10 cellular contexts compared by ENCODE assay signal in the genomic region with DNA sequence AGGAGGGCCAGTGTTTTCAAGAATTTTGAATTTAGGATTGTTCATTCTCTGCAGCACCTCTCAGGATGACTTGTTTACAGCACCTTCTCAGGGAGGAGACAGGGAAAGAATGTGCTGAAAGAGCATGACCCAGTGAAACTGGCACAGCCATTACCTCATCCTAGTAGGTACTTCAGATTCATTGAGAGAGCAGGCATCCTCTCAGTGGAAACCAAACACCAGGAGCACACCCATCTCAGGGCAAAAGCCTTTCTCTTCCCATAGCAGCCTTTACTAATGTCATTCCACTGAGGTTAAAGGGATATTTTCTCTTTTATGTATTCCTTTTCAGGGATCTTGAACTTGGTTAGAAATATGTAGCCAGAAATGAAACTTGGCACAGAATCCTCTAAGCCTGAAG. TPM values are rescaled to one million over a fixed set of nuclear protein-coding genes. Genes with fewer than 3 reads are reported as not detected.
A peak's percentile ranks its signal among the peaks of the same experiment; 100 is the strongest.
DNase-seq lines count a peak whose midpoint lies in the region; ATAC-seq, FAIRE-seq and TF ChIP-seq lines count a peak whose summit lies in the region.
"Had no signal": no experiment of that assay in that cellular context is flagged by ENCODE, and none has a peak within 500 bp of the region (broad histone marks: within the 10 kb centered on the region; RNA-seq: fewer than 3 reads in every experiment).

No MANE protein-coding gene starts in this region.

- no peaks in the 10 kb centered on the region for H3K9me3 ChIP-seq in A549
- H3K9me3 ChIP-seq: left ventricle myocardium inferior had no signal

- TF ChIP-seq EP300 in A549 (IDR thresholded peaks at IDR 0.05): no peak

- no peak for TF ChIP-seq POLR2A in A549 (IDR thresholded peaks at IDR 0.05; ENCODE audit: low read length)

- POLR2A ChIA-PET in A549 (lab: Yijun Ruan, JAX): no interaction called here
- POLR2A ChIA-PET in RWPE1 (lab: Yijun Ruan, JAX; ENCODE audit: low non-redundant PET): no interaction called here

- H3K27ac ChIP-seq in A549: peak overlapping the region in 1 of 2 experiments; percentile 16; a peak in 1 of 6 replicates
- no peak overlapping the region for H3K27ac ChIP-seq in RWPE1
- H3K27ac ChIP-seq: left ventricle myocardium inferior had no signal

- CTCF ChIA-PET in A549 (lab: Yijun Ruan, JAX) (interaction anchor here (0.6 to 3.9 kb wide), 7 partner anchors 25 to 131 kb away, joined by 3 to 67 read pairs (median 3); no protein-coding TSS in a partner anchor), RWPE1 (lab: Yijun Ruan, JAX) (interaction anchor here (1.1 kb wide), 1 partner anchor 123 kb away, joined by 3 read pairs; no protein-coding TSS in a partner anchor)

- H3K4me2 ChIP-seq in A549: peak overlapping the region; percentile 87; the same call in 2 of the 3 replicates

- DNase-seq in A549 (ENCODE audit: low read depth in 1 of 2, low spot score in 1 of 2): peak in 1 of 2 experiments; percentile 56
- peak; percentile 45 for DNase-seq in NCI-H146 (lab: John Stamatoyannopoulos, UW)
- peak; percentile 8 for DNase-seq in RWPE1 (ENCODE audit: low spot score)
- DNase-seq in glomerular visceral epithelial cell (ENCODE audit: extremely low spot score): peak; percentile 38
- DNase-seq in posterior cingulate gyrus: no peak
- DNase-seq in T-helper 1 cell: no peak
- DNase-seq: activated CD4-positive, CD25-positive, alpha-beta regulatory T cell; left ventricle myocardium inferior had no signal

- no peak for FAIRE-seq in A549 (lab: Jason Lieb, UNC)

- intact Hi-C loops in posterior cingulate gyrus (cut with DNase I): loop anchor here (10.0 kb wide), 1 partner anchor 348 kb away; a partner anchor contains a TSS

- no peak overlapping the region for H3K4me3 ChIP-seq in A549
- H3K4me3 ChIP-seq: left ventricle myocardium inferior had no signal

- ATAC-seq in A549: no peak
- no peak for ATAC-seq in HG03378 (IDR thresholded peaks at IDR 0.05; ENCODE audit: unreplicated experiment)
- no peak for ATAC-seq in GM18519 (IDR thresholded peaks at IDR 0.05; ENCODE audit: low FRiP score, unreplicated experiment)

- peaks cover 21% of the 10 kb centered on the region; the same call in 2 of the 3 replicates for H3K4me1 ChIP-seq in A549

- TF ChIP-seq CTCF in A549 (IDR thresholded peaks at IDR 0.05): no peak
- TF ChIP-seq CTCF in RWPE1 (conservative IDR thresholded peaks at IDR 0.05; ENCODE audit: low read depth): no peak

- TF ChIP-seq RAD21 in A549 (conservative IDR thresholded peaks at IDR 0.05 in 1 of 2, IDR thresholded peaks at IDR 0.05 in 1 of 2): no peak

TF ChIP-seq in A549, 52 proteins besides CTCF, POLR2A, EP300 and RAD21:
- TF ChIP-seq, protein P1, sequence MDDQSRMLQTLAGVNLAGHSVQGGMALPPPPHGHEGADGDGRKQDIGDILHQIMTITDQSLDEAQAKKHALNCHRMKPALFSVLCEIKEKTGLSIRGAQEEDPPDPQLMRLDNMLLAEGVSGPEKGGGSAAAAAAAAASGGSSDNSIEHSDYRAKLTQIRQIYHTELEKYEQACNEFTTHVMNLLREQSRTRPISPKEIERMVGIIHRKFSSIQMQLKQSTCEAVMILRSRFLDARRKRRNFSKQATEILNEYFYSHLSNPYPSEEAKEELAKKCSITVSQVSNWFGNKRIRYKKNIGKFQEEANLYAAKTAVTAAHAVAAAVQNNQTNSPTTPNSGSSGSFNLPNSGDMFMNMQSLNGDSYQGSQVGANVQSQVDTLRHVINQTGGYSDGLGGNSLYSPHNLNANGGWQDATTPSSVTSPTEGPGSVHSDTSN (IDR thresholded peaks at IDR 0.05): no peak
- TF ChIP-seq NPAS2 (CRISPR knock-in tag; IDR thresholded peaks at IDR 0.05; ENCODE audit: borderline replicate concordance): no peak
- TF ChIP-seq CBX2 (IDR thresholded peaks at IDR 0.05; ENCODE audit: borderline replicate concordance, low read depth): no peak
- TF ChIP-seq, protein P2, sequence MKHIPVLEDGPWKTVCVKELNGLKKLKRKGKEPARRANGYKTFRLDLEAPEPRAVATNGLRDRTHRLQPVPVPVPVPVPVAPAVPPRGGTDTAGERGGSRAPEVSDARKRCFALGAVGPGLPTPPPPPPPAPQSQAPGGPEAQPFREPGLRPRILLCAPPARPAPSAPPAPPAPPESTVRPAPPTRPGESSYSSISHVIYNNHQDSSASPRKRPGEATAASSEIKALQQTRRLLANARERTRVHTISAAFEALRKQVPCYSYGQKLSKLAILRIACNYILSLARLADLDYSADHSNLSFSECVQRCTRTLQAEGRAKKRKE (CRISPR knock-in tag; IDR thresholded peaks at IDR 0.05; ENCODE audit: low read depth): no peak
- TF ChIP-seq, protein P3, sequence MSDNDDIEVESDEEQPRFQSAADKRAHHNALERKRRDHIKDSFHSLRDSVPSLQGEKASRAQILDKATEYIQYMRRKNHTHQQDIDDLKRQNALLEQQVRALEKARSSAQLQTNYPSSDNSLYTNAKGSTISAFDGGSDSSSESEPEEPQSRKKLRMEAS (IDR thresholded peaks at IDR 0.05): no peak
- TF ChIP-seq JUN (IDR thresholded peaks at IDR 0.05): no peak
- no peak for TF ChIP-seq CHD2 (IDR thresholded peaks at IDR 0.05; ENCODE audit: low read length, partially characterized antibody)
- no peak for TF ChIP-seq MAZ (IDR thresholded peaks at IDR 0.05; ENCODE audit: borderline replicate concordance, low read depth, low read length)
- peak; percentile 46; the same call in 1 of the 2 replicates for TF ChIP-seq NFE2L2 (conservative IDR thresholded peaks at IDR 0.05; ENCODE audit: low read length)
- no peak for TF ChIP-seq RCOR1 (IDR thresholded peaks at IDR 0.05; ENCODE audit: low read depth, low read length)
- TF ChIP-seq, protein P4, sequence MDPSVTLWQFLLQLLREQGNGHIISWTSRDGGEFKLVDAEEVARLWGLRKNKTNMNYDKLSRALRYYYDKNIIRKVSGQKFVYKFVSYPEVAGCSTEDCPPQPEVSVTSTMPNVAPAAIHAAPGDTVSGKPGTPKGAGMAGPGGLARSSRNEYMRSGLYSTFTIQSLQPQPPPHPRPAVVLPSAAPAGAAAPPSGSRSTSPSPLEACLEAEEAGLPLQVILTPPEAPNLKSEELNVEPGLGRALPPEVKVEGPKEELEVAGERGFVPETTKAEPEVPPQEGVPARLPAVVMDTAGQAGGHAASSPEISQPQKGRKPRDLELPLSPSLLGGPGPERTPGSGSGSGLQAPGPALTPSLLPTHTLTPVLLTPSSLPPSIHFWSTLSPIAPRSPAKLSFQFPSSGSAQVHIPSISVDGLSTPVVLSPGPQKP (IDR thresholded peaks at IDR 0.05; ENCODE audit: low read depth, low read length): no peak
- TF ChIP-seq ZC3H11A (IDR thresholded peaks at IDR 0.05): no peak
- peak; percentile 13 for TF ChIP-seq MAFK (IDR thresholded peaks at IDR 0.05; ENCODE audit: partially characterized antibody)
- TF ChIP-seq, protein P5, sequence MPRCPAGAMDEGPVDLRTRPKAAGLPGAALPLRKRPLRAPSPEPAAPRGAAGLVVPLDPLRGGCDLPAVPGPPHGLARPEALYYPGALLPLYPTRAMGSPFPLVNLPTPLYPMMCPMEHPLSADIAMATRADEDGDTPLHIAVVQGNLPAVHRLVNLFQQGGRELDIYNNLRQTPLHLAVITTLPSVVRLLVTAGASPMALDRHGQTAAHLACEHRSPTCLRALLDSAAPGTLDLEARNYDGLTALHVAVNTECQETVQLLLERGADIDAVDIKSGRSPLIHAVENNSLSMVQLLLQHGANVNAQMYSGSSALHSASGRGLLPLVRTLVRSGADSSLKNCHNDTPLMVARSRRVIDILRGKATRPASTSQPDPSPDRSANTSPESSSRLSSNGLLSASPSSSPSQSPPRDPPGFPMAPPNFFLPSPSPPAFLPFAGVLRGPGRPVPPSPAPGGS (IDR thresholded peaks at IDR 0.05): no peak
- no peak for TF ChIP-seq RNF2 (IDR thresholded peaks at IDR 0.05; ENCODE audit: borderline replicate concordance, low read depth)
- no peak for TF ChIP-seq FOSL2 (IDR thresholded peaks at IDR 0.05)
- no peak for TF ChIP-seq FOSL2 (CRISPR knock-in tag; IDR thresholded peaks at IDR 0.05)

RNA-seq across cellular contexts. Expression of a gene that starts 2.6 kb away (rescaled TPM):
- polyA plus RNA-seq in A549 (2011; rRNA removed) (1.8 and 2.2 TPM in 2 replicates), A549 (2017; fragmentation: RNase III; extraction: RNeasy Plus Mini Kit Qiagen cat#74134 plus additional on column Dnase treatment) (0.43 to 0.53 TPM (median 0.50 TPM) in 3 replicates)
- 0.30 and 0.43 TPM in 2 replicates for polyA plus RNA-seq in A549 (2012; cell fraction: cytosol; rRNA removed)
- 0.60 and 0.74 TPM in 2 replicates for polyA plus RNA-seq in A549 (2012; cell fraction: nucleus; rRNA removed)
- polyA minus RNA-seq in A549 (2011; rRNA and poly(A)+ RNA removed): 4.6 and 5.0 TPM in 2 replicates

Comparison
In these comparisons a context has a peak if more than half of its experiments do, and no peak if none do; other contexts are left out.
1. DNase-seq: peak in NCI-H146 (single experiment), RWPE1 (single experiment) and glomerular visceral epithelial cell (single experiment); none in posterior cingulate gyrus (0 of 10) and T-helper 1 cell (0 of 5).